9 cellular contexts compared by ENCODE assay signal in the genomic region with DNA sequence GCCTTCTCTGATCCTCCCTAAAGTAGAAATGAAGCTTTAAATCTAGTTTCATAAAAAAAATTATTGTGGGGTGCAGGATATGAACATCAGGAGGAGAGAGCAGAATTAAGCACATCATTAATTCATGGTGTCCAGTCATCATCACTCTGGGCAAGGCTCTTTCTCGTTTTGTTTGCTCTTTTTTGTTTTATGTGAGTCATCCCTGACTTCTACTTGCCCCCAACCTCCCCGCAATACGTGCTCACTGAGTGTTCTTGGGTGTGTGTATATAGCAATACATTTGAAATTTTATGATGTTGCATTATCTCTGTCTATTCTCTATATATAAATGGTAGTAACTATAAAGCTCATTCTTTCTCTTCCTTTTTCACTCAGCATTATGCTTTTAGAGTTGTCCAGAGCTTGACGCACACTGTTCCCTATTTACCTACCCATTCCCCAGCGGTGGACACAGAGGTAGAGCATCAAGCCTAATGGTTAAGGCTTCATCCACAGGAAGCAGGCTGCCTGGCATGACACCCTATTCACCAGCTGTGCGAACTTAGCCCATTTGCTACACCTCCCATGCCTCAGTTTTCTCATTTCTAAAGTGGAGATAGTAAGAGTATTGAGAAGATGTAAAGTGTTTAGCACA.
DNase-seq lines count a peak whose midpoint lies in the region; ATAC-seq and TF ChIP-seq lines count a peak whose summit lies in the region.
"Had no signal": no experiment of that assay in that cellular context is flagged by ENCODE, and none has a peak within 500 bp of the region (broad histone marks: within the 10 kb centered on the region; RNA-seq: fewer than 3 reads in every experiment).

No MANE protein-coding gene starts in this region.

- 59 to 75% methylated on average over 6 of the region's 6 CpGs for WGBS in lower leg skin, 2 donors

- TF ChIP-seq POLR2A in lower leg skin (IDR thresholded peaks at IDR 0.05): no peak

- H3K4me3 ChIP-seq in AG04449 (ENCODE audit: low read depth, low read length) (no peak overlapping the region), lower leg skin (ENCODE audit: low read depth, poor library complexity, severe bottlenecking) (no peak overlapping the region)

- CTCF ChIA-PET in AG04449 (lab: Yijun Ruan, JAX): interaction anchor here (0.9 to 7.2 kb wide), 6 partner anchors 8 to 131 kb away, joined by 3 to 36 read pairs (median 6); no protein-coding TSS in a partner anchor
- CTCF ChIA-PET in activated CD4-positive, alpha-beta memory T cell treated with anti-CD3 and anti-CD28 coated beads for 36 hours (lab: Charles Lee): interaction anchor here (1.0 to 3.1 kb wide), 5 partner anchors 24 to 130 kb away, joined by 3 to 12 read pairs (median 3); no protein-coding TSS in a partner anchor

- H3K27me3 Mint-ChIP-seq in HFFc6 (ENCODE audit: insufficient read depth) (no peaks in the 10 kb centered on the region; the same call in none of the 2 replicates), type B pancreatic cell (no peaks in the 10 kb centered on the region)
- H3K27me3 Mint-ChIP-seq in activated CD4-positive, alpha-beta memory T cell treated with anti-CD3 and anti-CD28 coated beads for 36 hours: no peaks in the 10 kb centered on the region

- TF ChIP-seq CTCF in AG04449 (IDR thresholded peaks at IDR 0.05; ENCODE audit: insufficient read depth, low read length, missing control alignments) (no peak), HFFc6 (IDR thresholded peaks at IDR 0.05) (no peak), type B pancreatic cell (conservative IDR thresholded peaks at IDR 0.05) (no peak), lower leg skin (IDR thresholded peaks at IDR 0.05) (no peak)

- H3K9me3 Mint-ChIP-seq in HFFc6 (no peaks in the 10 kb centered on the region), type B pancreatic cell (peaks cover 3% of the 10 kb centered on the region)
- H3K9me3 Mint-ChIP-seq in activated CD4-positive, alpha-beta memory T cell treated with anti-CD3 and anti-CD28 coated beads for 36 hours: no peaks in the 10 kb centered on the region

- POLR2A ChIA-PET in AG04449 (lab: Yijun Ruan, JAX): interaction anchor here (0.6 to 3.4 kb wide), 5 partner anchors 11 to 121 kb away, joined by 3 to 16 read pairs (median 4); no protein-coding TSS in a partner anchor
- POLR2A ChIA-PET in activated CD4-positive, alpha-beta memory T cell treated with anti-CD3 and anti-CD28 coated beads for 36 hours (lab: Charles Lee): no interaction called here

- no peak for ATAC-seq in HG03439 (IDR thresholded peaks at IDR 0.05; ENCODE audit: unreplicated experiment)

- intact Hi-C loops in activated CD4-positive, alpha-beta memory T cell treated with anti-CD3 and anti-CD28 coated beads for 36 hours (cut with micrococcal nuclease): loop anchor here (2.0 to 5.0 kb wide), 2 partner anchors 38 kb away; no protein-coding TSS in a partner anchor
- intact Hi-C loops in lower leg skin (cut with DNase I; ENCODE audit: low total_unique reads): no loop called here

- H3K4me1 Mint-ChIP-seq in HFFc6 (ENCODE audit: low read depth): peaks cover 74% of the 10 kb centered on the region
- peaks cover 60% of the 10 kb centered on the region for H3K4me1 Mint-ChIP-seq in activated CD4-positive, alpha-beta memory T cell treated with anti-CD3 and anti-CD28 coated beads for 36 hours (ENCODE audit: low read depth)
- peaks cover 12% of the 10 kb centered on the region for H3K4me1 Mint-ChIP-seq in type B pancreatic cell (ENCODE audit: unreplicated experiment)

- H3K27ac Mint-ChIP-seq in HFFc6: peak overlapping the region; percentile 71
- H3K27ac Mint-ChIP-seq in activated CD4-positive, alpha-beta memory T cell treated with anti-CD3 and anti-CD28 coated beads for 36 hours: peak overlapping the region; percentile 61
- no peak overlapping the region for H3K27ac Mint-ChIP-seq in type B pancreatic cell

- H3K36me3 Mint-ChIP-seq in HFFc6 (ENCODE audit: low read depth) (no peaks in the 10 kb centered on the region), type B pancreatic cell (no peaks in the 10 kb centered on the region)
- H3K36me3 Mint-ChIP-seq in activated CD4-positive, alpha-beta memory T cell treated with anti-CD3 and anti-CD28 coated beads for 36 hours: no peaks in the 10 kb centered on the region

- peak; percentile 69 for DNase-seq in AG04449 (ENCODE audit: low read depth, low spot score)
- DNase-seq in HFFc6: peak; percentile 71
- peak; percentile 43 for DNase-seq in activated CD4-positive, alpha-beta memory T cell treated with anti-CD3 and anti-CD28 coated beads for 36 hours
- peak; percentile 16 for DNase-seq in glomerular visceral epithelial cell (ENCODE audit: extremely low spot score)
- DNase-seq in type B pancreatic cell (ENCODE audit: extremely low spot score, unreplicated experiment): no peak
- no peak for DNase-seq in dermis blood vessel endothelial cell
- DNase-seq in lower leg skin (ENCODE audit: low spot score in 2 of 2): no peak
- DNase-seq: stimulated activated CD4-positive, alpha-beta T cell treated with anti-CD3 and anti-CD28 coated beads, Interleukin-4, amount 100 ng/mL, for 1 hour had no signal

- H3K4me3 Mint-ChIP-seq in HFFc6 (peak overlapping the region; percentile 27; the same call in 1 of the 2 replicates), type B pancreatic cell (no peak overlapping the region)
- no peak overlapping the region for H3K4me3 Mint-ChIP-seq in activated CD4-positive, alpha-beta memory T cell treated with anti-CD3 and anti-CD28 coated beads for 36 hours

Comparison
In these comparisons a context has a peak if more than half of its experiments do, and no peak if none do; other contexts are left out.
1. DNase-seq: peak in AG04449 (single experiment), HFFc6 (single experiment), activated CD4-positive, alpha-beta memory T cell treated with anti-CD3 and anti-CD28 coated beads for 36 hours (single experiment) and glomerular visceral epithelial cell (single experiment); none in type B pancreatic cell (single experiment), dermis blood vessel endothelial cell (single experiment) and lower leg skin (0 of 2).